In genomic region chr19:48624067-48624594, GRCh38 we compare ENCODE assay signal across 8 cellular contexts.
DNase-seq lines count a peak whose midpoint lies in the region; ATAC-seq and TF ChIP-seq lines count a peak whose summit lies in the region.

No MANE protein-coding gene starts in this region.

- H3K27ac ChIP-seq in coronary artery = peak overlapping the region; percentile 69 to 70

- ATAC-seq in GM18517 (IDR thresholded peaks at IDR 0.05; ENCODE audit: unreplicated experiment) (peak; percentile 38), HG03045 (IDR thresholded peaks at IDR 0.05; ENCODE audit: unreplicated experiment) (peak; percentile 57)

- no peak for TF ChIP-seq CTCF in coronary artery (IDR thresholded peaks at IDR 0.05)

- DNase-seq in NCI-H226 (peak; percentile 97), coronary artery (ENCODE audit: low spot score) (peak; percentile 98), left kidney (ENCODE audit: low read depth, low spot score) (peak; percentile 100), GF-D8 (lab: John Stamatoyannopoulos, UW) (no peak)
- DNase-seq in activated CD4-positive, alpha-beta T cell treated with anti-CD3 and anti-CD28 coated beads, Interleukin-2, amount 50 U/mL, for 1 hour = peak; percentile 94
- DNase-seq in stimulated activated CD4-positive, alpha-beta T cell treated with anti-CD3 and anti-CD28 coated beads, Interleukin-1b, Interleukin-23, amount 100 ng/mL, for 4 hours (ENCODE audit: low read depth in 2 of 2) = peak; percentile 88 to 98

- H3K4me3 ChIP-seq in coronary artery = peak overlapping the region; percentile 62
